8 cellular contexts compared by ENCODE assay signal in genomic region chr13:75489502-75490263, GRCh38. TPM values are rescaled to one million over a fixed set of nuclear protein-coding genes. Genes with fewer than 3 reads are reported as not detected.
A peak's percentile ranks its signal among the peaks of the same experiment; 100 is the strongest.
DNase-seq lines count a peak whose midpoint lies in the region; ATAC-seq and TF ChIP-seq lines count a peak whose summit lies in the region.

No MANE protein-coding gene starts in this region.

- no peak for TF ChIP-seq EP300 in transverse colon (IDR thresholded peaks at IDR 0.05; ENCODE audit: low read depth)

- TF ChIP-seq POLR2A in transverse colon (IDR thresholded peaks at IDR 0.05), result no peak

- H3K36me3 Mint-ChIP-seq in activated naive CD4-positive, alpha-beta T cell treated with anti-CD3 and anti-CD28 coated beads, Interleukin-2, amount 10 ng/mL, durations not matched to agents 7 days and 5 days, result no peaks in the 10 kb centered on the region

- H3K9me3 Mint-ChIP-seq in activated naive CD4-positive, alpha-beta T cell treated with anti-CD3 and anti-CD28 coated beads, Interleukin-2, amount 10 ng/mL, durations not matched to agents 7 days and 5 days, result no peaks in the 10 kb centered on the region

- H3K27me3 ChIP-seq in GM06990 (replicated peaks; ENCODE audit: control insufficient read depth, insufficient read depth, low read length) (no peaks in the 10 kb centered on the region), transverse colon (peaks cover 9% of the 10 kb centered on the region)

- in situ Hi-C loops in transverse colon (cut with MboI; ENCODE audit: low pct_ligation_motif_present in 1 of 4, low pct_unique_long_range_greater_than_20kb in 1 of 4, low sequenced_read_pairs in 3 of 4), result loop anchor here in 3 of 4 donors (10.0 to 25.0 kb wide), 3 partner anchors 55 to 127 kb away; partner anchors contain the start of gene UCHL3 (in 1 of the 3)

- peaks cover 2% of the 10 kb centered on the region for H3K4me1 Mint-ChIP-seq in activated naive CD4-positive, alpha-beta T cell treated with anti-CD3 and anti-CD28 coated beads, Interleukin-2, amount 10 ng/mL, durations not matched to agents 7 days and 5 days

- H3K4me1 ChIP-seq in transverse colon, result peaks cover 0 to 7% (median 4%) of the 10 kb centered on the region in 4 donors

- no peak for TF ChIP-seq CTCF in GM06990 (IDR thresholded peaks at IDR 0.05; ENCODE audit: insufficient read depth, low read length, poor library complexity, severe bottlenecking)
- TF ChIP-seq CTCF in choroid plexus epithelial cell (conservative IDR thresholded peaks at IDR 0.05; ENCODE audit: low read depth, low read length), result no peak
- TF ChIP-seq CTCF in transverse colon (IDR thresholded peaks at IDR 0.05), result no peak

- DNase-seq in GM06990 (ENCODE audit: extremely low read depth, insufficient read length), result peak; percentile 44
- DNase-seq in choroid plexus epithelial cell (ENCODE audit: low read depth), result peak; percentile 86
- peak; percentile 27 for DNase-seq in transverse colon
- no peak for DNase-seq in NCI-H2029 treated with DMSO at 0.1 percent for 48 hours (lab: John Stamatoyannopoulos, UW)
- DNase-seq in inferior parietal cortex (ENCODE audit: extremely low spot score), result no peak
- no peak for DNase-seq in activated naive CD4-positive, alpha-beta T cell treated with anti-CD3 and anti-CD28 coated beads, Interleukin-2, amount 10 ng/mL, durations not matched to agents 7 days and 5 days

- H3K9me3 ChIP-seq in transverse colon, result no peaks in the 10 kb centered on the region

- intact Hi-C loops in transverse colon (cut with DNase I; ENCODE audit: low total_unique reads), result loop anchor here (10.0 kb wide), 1 partner anchor 55 kb away; the partner anchor contains the start of gene UCHL3

- H3K4me3 Mint-ChIP-seq in activated naive CD4-positive, alpha-beta T cell treated with anti-CD3 and anti-CD28 coated beads, Interleukin-2, amount 10 ng/mL, durations not matched to agents 7 days and 5 days, result no peak overlapping the region

- CTCF ChIA-PET in activated naive CD4-positive, alpha-beta T cell treated with anti-CD3 and anti-CD28 coated beads, Interleukin-2, amount 10 ng/mL, durations not matched to agents 7 days and 5 days (lab: Charles Lee), result no interaction called here

- WGBS in transverse colon (ENCODE audit: low coverage in 1 of 2), 2 donors, result 6 to 43% methylated on average over 10 of the region's 10 CpGs

- H3K27ac ChIP-seq in transverse colon, result no peak overlapping the region

- ATAC-seq in GM21390 (IDR thresholded peaks at IDR 0.05; ENCODE audit: unreplicated experiment), result peak; percentile 91
- ATAC-seq in HG03520 (IDR thresholded peaks at IDR 0.05; ENCODE audit: unreplicated experiment), result peak; percentile 86

- H3K27ac Mint-ChIP-seq in activated naive CD4-positive, alpha-beta T cell treated with anti-CD3 and anti-CD28 coated beads, Interleukin-2, amount 10 ng/mL, durations not matched to agents 7 days and 5 days, result no peak overlapping the region

- peaks cover 34% of the 10 kb centered on the region for H3K27me3 Mint-ChIP-seq in activated naive CD4-positive, alpha-beta T cell treated with anti-CD3 and anti-CD28 coated beads, Interleukin-2, amount 10 ng/mL, durations not matched to agents 7 days and 5 days

- H3K36me3 ChIP-seq in GM06990 (ENCODE audit: control insufficient read depth, insufficient read depth, low read length) (no peaks in the 10 kb centered on the region), transverse colon (no peaks in the 10 kb centered on the region)

- no peak overlapping the region for H3K4me3 ChIP-seq in GM06990 (replicated peaks; ENCODE audit: low read depth, low read length)
- H3K4me3 ChIP-seq in choroid plexus epithelial cell (ENCODE audit: low read depth, low read length), result no peak overlapping the region
- H3K4me3 ChIP-seq in transverse colon, result peak overlapping the region in 1 of 4 donors; percentile 16

RNA-seq across cellular contexts. Expression of gene TBC1D4, which starts 7.7 kb away (rescaled TPM):
- total RNA-seq in transverse colon, result 10 to 100 TPM; 31.0 to 91.3 (median 46.1) TPM

RNA-seq across cellular contexts. Expression of gene COMMD6, which starts 48.0 kb away (rescaled TPM):
- total RNA-seq in transverse colon, result 10 to 100 TPM; 45.1 to 92.6 (median 46.2) TPM

RNA-seq across cellular contexts. Expression of gene UCHL3, which starts 59.9 kb away (rescaled TPM):
- total RNA-seq in transverse colon, result 10 to 100 TPM in 3 of 4 donors, 1 to 10 TPM in 1; 3.4 to 55.9 (median 19.3) TPM

Comparison
In these comparisons a context has a peak if more than half of its experiments do, and no peak if none do; other contexts are left out.
1. DNase-seq: peak in GM06990 (single experiment), choroid plexus epithelial cell (single experiment) and transverse colon (single experiment); none in NCI-H2029 treated with DMSO at 0.1 percent for 48 hours (single experiment), inferior parietal cortex (single experiment) and activated naive CD4-positive, alpha-beta T cell treated with anti-CD3 and anti-CD28 coated beads, Interleukin-2, amount 10 ng/mL, durations not matched to agents 7 days and 5 days (single experiment).